1 cellular context compared by ENCODE assay signal in the genomic region with DNA sequence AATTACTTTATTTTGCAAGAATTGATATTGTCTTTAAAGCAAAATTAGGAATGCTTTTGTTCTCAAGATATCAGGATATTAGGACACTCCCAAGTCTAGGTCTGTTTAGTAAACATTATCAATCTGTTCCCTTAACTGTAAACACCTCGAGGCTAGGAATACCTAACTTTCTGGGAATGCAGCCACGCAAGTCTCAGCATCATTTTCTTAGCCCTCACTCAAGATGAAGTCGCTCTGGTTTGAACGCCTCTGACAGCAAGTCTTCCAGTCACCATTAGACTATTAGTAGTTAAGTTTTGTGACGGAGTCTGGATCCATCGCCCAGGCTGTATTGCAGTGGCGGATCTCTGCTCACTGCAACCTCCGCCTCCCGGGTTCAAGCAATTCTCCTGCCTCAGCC.
TF ChIP-seq lines count a peak whose summit lies in the region.

No MANE protein-coding gene starts in this region.

TF ChIP-seq in GM23338, 12 proteins besides CTCF, POLR2A, EP300 and RAD21:
- TF ChIP-seq JUNB (IDR thresholded peaks at IDR 0.05; ENCODE audit: unreplicated experiment) (no peak), POLR2AphosphoS5 (IDR thresholded peaks at IDR 0.05; ENCODE audit: low read depth) (no peak), EZH2phosphoT487 (IDR thresholded peaks at IDR 0.05; ENCODE audit: unreplicated experiment) (no peak), ZNF331 (CRISPR knock-in tag; IDR thresholded peaks at IDR 0.05; ENCODE audit: low read depth) (no peak), NANOG (IDR thresholded peaks at IDR 0.05; ENCODE audit: borderline replicate concordance) (no peak)
